In the genomic region with DNA sequence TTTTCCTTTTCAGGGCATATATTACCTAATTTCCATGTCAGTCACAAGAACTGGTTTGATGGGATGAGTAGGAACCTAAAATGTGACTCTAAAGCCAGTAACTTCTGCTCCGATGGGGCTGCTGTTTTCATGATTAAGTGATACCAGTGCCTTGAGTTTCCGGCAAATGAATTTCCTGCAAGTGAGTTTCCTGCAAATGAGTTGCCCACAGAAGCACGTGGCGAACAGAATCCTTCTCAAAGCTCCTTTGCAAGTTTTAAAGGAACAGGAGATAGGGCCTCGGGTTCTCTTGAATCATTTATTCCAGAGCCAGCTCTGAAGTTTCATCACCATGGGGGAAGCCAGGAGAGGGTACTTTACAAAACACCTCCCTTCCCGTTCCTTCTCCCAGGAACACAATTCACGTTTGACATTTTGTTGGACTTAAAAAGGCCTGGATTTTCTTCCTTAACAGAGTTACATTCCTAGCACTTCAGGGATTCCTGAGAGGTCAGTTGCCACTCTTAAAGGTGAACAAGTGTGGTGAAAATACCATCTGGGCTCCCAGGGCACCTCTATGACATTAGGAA, we compare ENCODE assay signal across 8 cellular contexts. TPM values are rescaled to one million over a fixed set of nuclear protein-coding genes. Genes with fewer than 3 reads are reported as not detected.
DNase-seq lines count a peak whose midpoint lies in the region; ATAC-seq lines count a peak whose summit lies in the region.

No MANE protein-coding gene starts in this region.

- peak overlapping the region; percentile 90 for H3K27ac Mint-ChIP-seq in activated CD8-positive, alpha-beta T cell treated with anti-CD3 and anti-CD28 coated beads, Interleukin-2, amount 10 ng/mL, durations not matched to agents 7 days and 5 days

- ATAC-seq in activated CD8-positive, alpha-beta T cell treated with anti-CD3 and anti-CD28 coated beads, Interleukin-2, amount 10 ng/mL, durations not matched to agents 7 days and 5 days, result no peak
- no peak for ATAC-seq in GM21619 (IDR thresholded peaks at IDR 0.05; ENCODE audit: unreplicated experiment)

- peak overlapping the region; percentile 68 for H3K4me3 Mint-ChIP-seq in activated CD8-positive, alpha-beta T cell treated with anti-CD3 and anti-CD28 coated beads, Interleukin-2, amount 10 ng/mL, durations not matched to agents 7 days and 5 days

- CTCF ChIA-PET in activated CD8-positive, alpha-beta T cell treated with anti-CD3 and anti-CD28 coated beads, Interleukin-2, amount 10 ng/mL, durations not matched to agents 7 days and 5 days (lab: Charles Lee), result interaction anchor here (1.2 to 4.4 kb wide), 8 partner anchors 10 to 156 kb away, joined by 3 to 47 read pairs (median 6); partner anchors contain the start of genes ARPC3, FAM216A and GPN3

- POLR2A ChIA-PET in activated CD8-positive, alpha-beta T cell treated with anti-CD3 and anti-CD28 coated beads, Interleukin-2, amount 10 ng/mL, durations not matched to agents 7 days and 5 days (lab: Charles Lee), result interaction anchor here (0.8 to 2.6 kb wide), 7 partner anchors 9 to 1545 kb away, joined by 3 to 9 read pairs (median 6); partner anchors contain the start of genes ARPC3, FAM216A, GPN3 and RAD9B

- H3K27me3 Mint-ChIP-seq in activated CD8-positive, alpha-beta T cell treated with anti-CD3 and anti-CD28 coated beads, Interleukin-2, amount 10 ng/mL, durations not matched to agents 7 days and 5 days (ENCODE audit: low read depth), result no peaks in the 10 kb centered on the region

- peaks cover 17% of the 10 kb centered on the region for H3K36me3 Mint-ChIP-seq in activated CD8-positive, alpha-beta T cell treated with anti-CD3 and anti-CD28 coated beads, Interleukin-2, amount 10 ng/mL, durations not matched to agents 7 days and 5 days (ENCODE audit: low read depth)

- peak; percentile 82 for DNase-seq in KG1 (lab: John Stamatoyannopoulos, UW)
- DNase-seq in activated CD8-positive, alpha-beta T cell treated with anti-CD3 and anti-CD28 coated beads, Interleukin-2, amount 10 ng/mL, durations not matched to agents 7 days and 5 days, result peak; percentile 59
- peak; percentile 46 for DNase-seq in foreskin melanocyte
- DNase-seq in stimulated activated CD4-positive, alpha-beta T cell treated with anti-CD3 and anti-CD28 coated beads, TNF-alpha, amount 100 ng/mL, for 24 hours (ENCODE audit: low read depth in 3 of 3), result peak in 2 of 3 experiments; percentile 14 to 40
- DNase-seq in NCI-H1930 (lab: John Stamatoyannopoulos, UW), result no peak
- DNase-seq in NCI-H1105 (lab: John Stamatoyannopoulos, UW), result no peak
- DNase-seq in NCI-H2081 (lab: John Stamatoyannopoulos, UW), result no peak

- H3K9me3 Mint-ChIP-seq in activated CD8-positive, alpha-beta T cell treated with anti-CD3 and anti-CD28 coated beads, Interleukin-2, amount 10 ng/mL, durations not matched to agents 7 days and 5 days (ENCODE audit: insufficient read depth), result no peaks in the 10 kb centered on the region

- peaks cover 45% of the 10 kb centered on the region for H3K4me1 Mint-ChIP-seq in activated CD8-positive, alpha-beta T cell treated with anti-CD3 and anti-CD28 coated beads, Interleukin-2, amount 10 ng/mL, durations not matched to agents 7 days and 5 days (ENCODE audit: low read depth)

RNA-seq across cellular contexts. Expression of gene PPTC7, which starts 2.2 kb away (rescaled TPM):
- total RNA-seq in activated CD8-positive, alpha-beta T cell treated with anti-CD3 and anti-CD28 coated beads, Interleukin-2, amount 10 ng/mL, durations not matched to agents 7 days and 5 days, result 10 to 100 TPM; 24.4 to 26.8 TPM

RNA-seq across cellular contexts. Expression of gene TCTN1, which starts 28.6 kb away (rescaled TPM):
- total RNA-seq in activated CD8-positive, alpha-beta T cell treated with anti-CD3 and anti-CD28 coated beads, Interleukin-2, amount 10 ng/mL, durations not matched to agents 7 days and 5 days, result 1 to 10 TPM; 5.9 to 7.9 TPM

Comparison
In these comparisons a context has a peak if more than half of its experiments do, and no peak if none do; other contexts are left out.
1. DNase-seq: peak in KG1 (single experiment), activated CD8-positive, alpha-beta T cell treated with anti-CD3 and anti-CD28 coated beads, Interleukin-2, amount 10 ng/mL, durations not matched to agents 7 days and 5 days (single experiment), foreskin melanocyte (single experiment) and stimulated activated CD4-positive, alpha-beta T cell treated with anti-CD3 and anti-CD28 coated beads, TNF-alpha, amount 100 ng/mL, for 24 hours (2 of 3); none in NCI-H1930 (0 of 2), NCI-H1105 (single experiment) and NCI-H2081 (0 of 2).